Comparison of ENCODE assay signal across 19 cellular contexts in the genomic region with DNA sequence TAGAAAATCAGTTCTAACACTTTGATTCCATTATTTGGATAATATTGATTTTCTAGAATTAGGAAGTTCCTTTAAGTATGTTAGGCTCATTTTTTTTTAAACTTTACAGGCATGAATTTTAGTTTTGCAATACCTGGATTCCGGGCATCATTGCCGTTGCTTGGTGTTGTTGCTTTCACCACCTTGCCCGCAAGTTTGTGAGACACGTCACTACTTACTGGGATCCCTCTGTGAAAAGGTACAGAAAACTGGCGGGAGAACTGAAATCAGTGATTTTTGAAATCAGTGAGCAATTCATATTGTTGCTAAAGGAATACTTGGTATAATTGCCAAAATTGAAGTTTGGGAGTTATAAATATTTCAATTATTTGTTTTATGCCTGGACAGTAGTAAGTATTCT.
"Had no signal": no experiment of that assay in that cellular context is flagged by ENCODE, and none has a peak within 500 bp of the region (broad histone marks: within the 10 kb centered on the region; RNA-seq: fewer than 3 reads in every experiment).

No MANE protein-coding gene starts in this region.

- H3K4me1 ChIP-seq: esophagus squamous epithelium, gastrocnemius medialis, heart right ventricle, left lung, lower lobe of right lung had no signal

- H3K27me3 ChIP-seq: gastrocnemius medialis, heart right ventricle, left lung had no signal

- H3K9me3 ChIP-seq: esophagus squamous epithelium, gastrocnemius medialis, left lung, lower lobe of right lung had no signal

- H3K4me3 ChIP-seq: coronary artery, dorsolateral prefrontal cortex, esophagus squamous epithelium, gastrocnemius medialis, heart right ventricle, left lung, lower lobe of right lung had no signal

- H3K36me3 ChIP-seq: esophagus squamous epithelium, gastrocnemius medialis, heart right ventricle, left lung, lower lobe of right lung had no signal

- DNase-seq: dermis blood vessel endothelial cell; dorsolateral prefrontal cortex; effector CD4-positive, alpha-beta T cell; effector memory CD4-positive, alpha-beta T cell; esophagus squamous epithelium; foreskin fibroblast; foreskin melanocyte; gastrocnemius medialis; glutamatergic neuron; head of caudate nucleus; heart right ventricle; hippocampal formation; left cardiac atrium; left lung; left ventricle myocardium superior; lower lobe of right lung; mesendoderm; midbrain had no signal

- H3K27ac ChIP-seq: coronary artery, dorsolateral prefrontal cortex, esophagus squamous epithelium, gastrocnemius medialis, heart right ventricle, left lung, lower lobe of right lung had no signal

- ATAC-seq: gastrocnemius medialis, heart right ventricle, left cardiac atrium, left lung, left ventricle myocardium superior, lower lobe of right lung had no signal
